ENCODE assay signal across 33 cellular contexts in the genomic region with DNA sequence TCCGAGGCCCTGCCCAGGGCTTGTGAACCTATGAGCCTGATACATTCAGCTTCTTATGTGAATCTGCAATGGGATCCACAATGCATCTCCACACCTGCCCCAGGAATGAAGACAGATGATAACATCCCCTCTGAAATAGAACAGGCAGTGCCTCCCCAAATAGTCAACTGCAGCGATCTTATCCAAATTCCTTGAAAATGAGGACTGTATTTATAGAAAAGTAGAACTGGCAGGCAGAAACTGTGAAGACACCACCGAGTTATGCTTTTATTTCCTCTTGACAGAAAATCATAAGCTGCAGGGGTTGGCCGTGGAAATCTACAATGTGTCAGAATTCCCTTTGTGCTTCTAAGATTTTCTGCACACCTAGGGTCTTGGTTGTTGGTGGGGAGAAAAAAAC.
"Had no signal": no experiment of that assay in that cellular context is flagged by ENCODE, and none has a peak within 500 bp of the region (broad histone marks: within the 10 kb centered on the region; RNA-seq: fewer than 3 reads in every experiment).

No MANE protein-coding gene starts in this region.

- H3K9me3 Mint-ChIP-seq: activated B cell treated with CpG ODN at 0.5 μM for 24 hours; activated CD4-positive, alpha-beta memory T cell treated with anti-CD3 and anti-CD28 coated beads for 36 hours; activated CD4-positive, alpha-beta T cell treated with anti-CD3 and anti-CD28 coated beads, Interleukin-2, amount 10 ng/mL, durations not matched to agents 24 days and 14 days; activated CD8-positive, alpha-beta T cell treated with anti-CD3 and anti-CD28 coated beads for 36 hours; activated naive CD4-positive, alpha-beta T cell treated with anti-CD3 and anti-CD28 coated beads, Interleukin-2, amount 10 ng/mL, durations not matched to agents 7 days and 5 days; activated naive CD8-positive, alpha-beta T cell treated with anti-CD3 and anti-CD28 coated beads, Interleukin-2, amount 10 ng/mL, durations not matched to agents 7 days and 5 days; activated naive CD8-positive, alpha-beta T cell treated with anti-CD3 and anti-CD28 coated beads, Interleukin-2, amount 50 U/mL, for 24 hours; activated T-cell treated with anti-CD3 and anti-CD28 coated beads, Interleukin-2, amount 50 U/mL, for 24 hours; activated T-helper 2 cell treated with anti-CD3 and anti-CD28 coated beads, Interferon-gamma antibody, Interleukin-2, Interleukin-4, amounts not matched to agents 10 μg/mL and 5 μg/mL and 100 μg/mL, durations not matched to agents 14 hours and 24 hours and 36 hours; T-helper 1 cell treated with Interleukin-12 subunit alpha and Interleukin-12 subunit beta and Interleukin-4 antibody, amounts not matched to agents 30 μg/mL and 1 μg/mL, for 36 hours; T-helper 2 cell treated with Interferon-gamma antibody and Interleukin-4, amounts not matched to agents 5 μg/mL and 100 μg/mL, for 36 hours had no signal

- H3K27me3 ChIP-seq: body of pancreas, brain microvascular endothelial cell, breast epithelium had no signal

- H3K4me1 Mint-ChIP-seq: activated B cell treated with CpG ODN at 0.5 μM for 24 hours; activated CD4-positive, alpha-beta T cell treated with anti-CD3 and anti-CD28 coated beads, Interleukin-2, amount 10 ng/mL, durations not matched to agents 24 days and 14 days; activated CD8-positive, alpha-beta memory T cell treated with anti-CD3 and anti-CD28 coated beads, Interleukin-2, amount 10 ng/mL, durations not matched to agents 7 days and 5 days; activated naive CD4-positive, alpha-beta T cell treated with anti-CD3 and anti-CD28 coated beads, Interleukin-2, amount 10 ng/mL, durations not matched to agents 7 days and 5 days; activated naive CD4-positive, alpha-beta T cell treated with anti-CD3 and anti-CD28 coated beads, Interleukin-2, amount 50 U/mL, for 24 hours; activated naive CD8-positive, alpha-beta T cell treated with anti-CD3 and anti-CD28 coated beads, Interleukin-2, amount 10 ng/mL, durations not matched to agents 7 days and 5 days; activated naive CD8-positive, alpha-beta T cell treated with anti-CD3 and anti-CD28 coated beads, Interleukin-2, amount 50 U/mL, for 24 hours had no signal

- DNase-seq: activated B cell treated with CpG ODN at 0.5 μM for 24 hours; activated CD4-positive, alpha-beta memory T cell treated with anti-CD3 and anti-CD28 coated beads for 36 hours; activated CD4-positive, alpha-beta T cell treated with anti-CD3 and anti-CD28 coated beads for 4 hours; activated CD4-positive, alpha-beta T cell treated with anti-CD3 and anti-CD28 coated beads, Interleukin-2, amount 10 ng/mL, durations not matched to agents 24 days and 14 days; activated CD4-positive, alpha-beta T cell treated with anti-CD3 and anti-CD28 coated beads, Interleukin-2, amount 50 U/mL, for 1 hour; activated CD4-positive, alpha-beta T cell treated with anti-CD3 and anti-CD28 coated beads, Interleukin-2, amount 50 U/mL, for 4 hours; activated CD4-positive, CD25-positive, alpha-beta regulatory T cell treated with anti-CD3 and anti-CD28 coated beads, Interleukin-2, amount 50 U/mL, for 72 hours; activated CD8-positive, alpha-beta memory T cell treated with anti-CD3 and anti-CD28 coated beads, Interleukin-2, amount 10 ng/mL, durations not matched to agents 7 days and 5 days; activated CD8-positive, alpha-beta memory T cell treated with anti-CD3 and anti-CD28 coated beads, Interleukin-2, amount 50 U/mL, for 48 hours; activated CD8-positive, alpha-beta T cell treated with anti-CD3 and anti-CD28 coated beads for 36 hours; activated effector memory CD4-positive, alpha-beta T cell treated with Interleukin-2 at 50 U/mL for 16 hours; activated gamma-delta T cell; activated naive CD4-positive, alpha-beta T cell treated with anti-CD3 and anti-CD28 coated beads, Interleukin-2, amount 10 ng/mL, durations not matched to agents 7 days and 5 days; activated naive CD4-positive, alpha-beta T cell treated with Interleukin-2 at 50 U/mL for 16 hours; activated naive CD8-positive, alpha-beta T cell treated with anti-CD3 and anti-CD28 coated beads, Interleukin-2, amount 10 ng/mL, durations not matched to agents 7 days and 5 days; activated naive CD8-positive, alpha-beta T cell treated with anti-CD3 and anti-CD28 coated beads, Interleukin-2, amount 50 U/mL, for 24 hours; activated T-cell treated with anti-CD3 and anti-CD28 coated beads, Interleukin-2, amount 50 U/mL, for 24 hours; activated T-cell treated with anti-CD3 and anti-CD28 coated beads, Interleukin-2, amount 50 U/mL, for 48 hours; amygdala; aorta; body of pancreas; brain microvascular endothelial cell; central memory CD4-positive, alpha-beta T cell; T-helper 1 cell; T-helper 2 cell; T-helper 9 cell had no signal

- H3K36me3 Mint-ChIP-seq: activated CD4-positive, alpha-beta memory T cell treated with anti-CD3 and anti-CD28 coated beads for 36 hours; activated CD8-positive, alpha-beta memory T cell treated with anti-CD3 and anti-CD28 coated beads, Interleukin-2, amount 10 ng/mL, durations not matched to agents 7 days and 5 days; activated naive CD4-positive, alpha-beta T cell treated with anti-CD3 and anti-CD28 coated beads, Interleukin-2, amount 10 ng/mL, durations not matched to agents 7 days and 5 days; activated naive CD4-positive, alpha-beta T cell treated with anti-CD3 and anti-CD28 coated beads, Interleukin-2, amount 50 U/mL, for 24 hours; activated naive CD8-positive, alpha-beta T cell; activated naive CD8-positive, alpha-beta T cell treated with anti-CD3 and anti-CD28 coated beads, Interleukin-2, amount 10 ng/mL, durations not matched to agents 7 days and 5 days had no signal

- H3K27ac ChIP-seq: body of pancreas, brain microvascular endothelial cell, breast epithelium, VCaP had no signal

- H3K27ac Mint-ChIP-seq: activated B cell treated with CpG ODN at 0.5 μM for 24 hours; activated CD4-positive, alpha-beta memory T cell treated with anti-CD3 and anti-CD28 coated beads for 36 hours; activated CD4-positive, alpha-beta T cell treated with anti-CD3 and anti-CD28 coated beads, Interleukin-2, amount 10 ng/mL, durations not matched to agents 24 days and 14 days; activated CD8-positive, alpha-beta memory T cell treated with anti-CD3 and anti-CD28 coated beads, Interleukin-2, amount 10 ng/mL, durations not matched to agents 7 days and 5 days; activated CD8-positive, alpha-beta T cell treated with anti-CD3 and anti-CD28 coated beads for 36 hours; activated naive CD4-positive, alpha-beta T cell treated with anti-CD3 and anti-CD28 coated beads, Interleukin-2, amount 10 ng/mL, durations not matched to agents 7 days and 5 days; activated naive CD4-positive, alpha-beta T cell treated with anti-CD3 and anti-CD28 coated beads, Interleukin-2, amount 50 U/mL, for 24 hours; activated naive CD8-positive, alpha-beta T cell; activated naive CD8-positive, alpha-beta T cell treated with anti-CD3 and anti-CD28 coated beads, Interleukin-2, amount 10 ng/mL, durations not matched to agents 7 days and 5 days; activated naive CD8-positive, alpha-beta T cell treated with anti-CD3 and anti-CD28 coated beads, Interleukin-2, amount 50 U/mL, for 24 hours; activated T-cell treated with anti-CD3 and anti-CD28 coated beads, Interleukin-2, amount 50 U/mL, for 24 hours; activated T-helper 2 cell treated with anti-CD3 and anti-CD28 coated beads, Interferon-gamma antibody, Interleukin-2, Interleukin-4, amounts not matched to agents 10 μg/mL and 5 μg/mL and 100 μg/mL, durations not matched to agents 14 hours and 24 hours and 36 hours; T-helper 1 cell treated with Interleukin-12 subunit alpha and Interleukin-12 subunit beta and Interleukin-4 antibody, amounts not matched to agents 30 μg/mL and 1 μg/mL, for 36 hours; T-helper 2 cell treated with Interferon-gamma antibody and Interleukin-4, amounts not matched to agents 5 μg/mL and 100 μg/mL, for 36 hours had no signal

- H3K9me3 ChIP-seq: body of pancreas, breast epithelium had no signal

- ATAC-seq: activated CD8-positive, alpha-beta memory T cell treated with anti-CD3 and anti-CD28 coated beads, Interleukin-2, amount 10 ng/mL, durations not matched to agents 7 days and 5 days; activated CD8-positive, alpha-beta T cell treated with anti-CD3 and anti-CD28 coated beads for 36 hours; activated naive CD8-positive, alpha-beta T cell treated with anti-CD3 and anti-CD28 coated beads, Interleukin-2, amount 50 U/mL, for 24 hours; body of pancreas had no signal

- H3K4me3 Mint-ChIP-seq: activated B cell treated with CpG ODN at 0.5 μM for 24 hours; activated CD4-positive, alpha-beta memory T cell treated with anti-CD3 and anti-CD28 coated beads for 36 hours; activated CD4-positive, alpha-beta T cell treated with anti-CD3 and anti-CD28 coated beads, Interleukin-2, amount 10 ng/mL, durations not matched to agents 24 days and 14 days; activated CD8-positive, alpha-beta memory T cell treated with anti-CD3 and anti-CD28 coated beads, Interleukin-2, amount 10 ng/mL, durations not matched to agents 7 days and 5 days; activated CD8-positive, alpha-beta T cell treated with anti-CD3 and anti-CD28 coated beads for 36 hours; activated naive CD4-positive, alpha-beta T cell treated with anti-CD3 and anti-CD28 coated beads, Interleukin-2, amount 10 ng/mL, durations not matched to agents 7 days and 5 days; activated naive CD4-positive, alpha-beta T cell treated with anti-CD3 and anti-CD28 coated beads, Interleukin-2, amount 50 U/mL, for 24 hours; activated naive CD8-positive, alpha-beta T cell; activated naive CD8-positive, alpha-beta T cell treated with anti-CD3 and anti-CD28 coated beads, Interleukin-2, amount 10 ng/mL, durations not matched to agents 7 days and 5 days; activated naive CD8-positive, alpha-beta T cell treated with anti-CD3 and anti-CD28 coated beads, Interleukin-2, amount 50 U/mL, for 24 hours; activated T-cell treated with anti-CD3 and anti-CD28 coated beads, Interleukin-2, amount 50 U/mL, for 24 hours; T-helper 1 cell treated with Interleukin-12 subunit alpha and Interleukin-12 subunit beta and Interleukin-4 antibody, amounts not matched to agents 30 μg/mL and 1 μg/mL, for 36 hours; T-helper 2 cell treated with Interferon-gamma antibody and Interleukin-4, amounts not matched to agents 5 μg/mL and 100 μg/mL, for 36 hours had no signal

- H3K4me1 ChIP-seq: body of pancreas, breast epithelium had no signal

- H3K4me3 ChIP-seq: body of pancreas, breast epithelium had no signal

- H3K36me3 ChIP-seq: brain microvascular endothelial cell, breast epithelium had no signal
